Comparison of ENCODE assay signal across 31 cellular contexts in genomic region chr14:65382586-65382985, GRCh38.
"Had no signal": no experiment of that assay in that cellular context is flagged by ENCODE, and none has a peak within 500 bp of the region (broad histone marks: within the 10 kb centered on the region; RNA-seq: fewer than 3 reads in every experiment).

No MANE protein-coding gene starts in this region.

- ATAC-seq: activated CD4-positive, CD25-positive, alpha-beta regulatory T cell treated with anti-CD3 and anti-CD28 coated beads, Interleukin-2, amount 50 U/mL, for 24 hours; activated T-cell treated with anti-CD3 and anti-CD28 coated beads, Interleukin-2, amount 50 U/mL, for 4 hours; activated T-helper 17 cell treated with anti-CD3 and anti-CD28 coated beads, Interleukin-2, amount 50 U/mL, for 72 hours; body of pancreas; left cardiac atrium; naive thymus-derived CD8-positive, alpha-beta T cell; pancreas; psoas muscle; stimulated activated memory B cell treated with anti-CD40 and anti-IgM and Interleukin-4, amounts not matched to agents 10 μg/mL and 1 μg/mL and 100 μg/mL, for 72 hours; T-helper 17 cell had no signal

- FAIRE-seq: endothelial cell of umbilical vein, pancreas had no signal

- DNase-seq: activated CD4-positive, alpha-beta memory T cell treated with anti-CD3 and anti-CD28 coated beads, Interleukin-2, amount 10 ng/mL, durations not matched to agents 7 days and 5 days; activated CD4-positive, alpha-beta T cell treated with anti-CD3 and anti-CD28 coated beads for 48 hours; activated CD8-positive, alpha-beta memory T cell treated with anti-CD3 and anti-CD28 coated beads, Interleukin-2, amount 50 U/mL, for 48 hours; activated gamma-delta T cell treated with Interleukin-2 at 50 U/mL for 16 hours; activated naive CD4-positive, alpha-beta T cell treated with anti-CD3 and anti-CD28 coated beads, Interleukin-2, amount 50 U/mL, for 16 hours; activated T-cell treated with anti-CD3 and anti-CD28 coated beads, Interleukin-2, amount 50 U/mL, for 4 hours; aorta; body of pancreas; cortex of kidney; islet precursor cell; left cardiac atrium; mammary epithelial cell; naive thymus-derived CD8-positive, alpha-beta T cell; pancreas; psoas muscle; stimulated activated CD4-positive, alpha-beta T cell treated with anti-CD3 and anti-CD28 coated beads, Interleukin-1b, Interleukin-23, amount 100 ng/mL, for 48 hours; stimulated activated CD4-positive, alpha-beta T cell treated with anti-CD3 and anti-CD28 coated beads, Interleukin-4, amount 100 ng/mL, for 4 hours; stimulated activated CD8-positive, alpha-beta memory T cell treated with anti-CD3 and anti-CD28 coated beads, Interleukin-4, amount 100 ng/mL, for 48 hours; stomach; SW 1271; T-helper 17 cell; T1000; testis; transverse colon; WERI-Rb-1 had no signal

- H3K27ac ChIP-seq: body of pancreas, cardiac muscle cell, pancreas, psoas muscle, right atrium auricular region, stomach, testis, transverse colon, WERI-Rb-1 had no signal
